ENCODE assay signal across 8 cellular contexts in the genomic region with DNA sequence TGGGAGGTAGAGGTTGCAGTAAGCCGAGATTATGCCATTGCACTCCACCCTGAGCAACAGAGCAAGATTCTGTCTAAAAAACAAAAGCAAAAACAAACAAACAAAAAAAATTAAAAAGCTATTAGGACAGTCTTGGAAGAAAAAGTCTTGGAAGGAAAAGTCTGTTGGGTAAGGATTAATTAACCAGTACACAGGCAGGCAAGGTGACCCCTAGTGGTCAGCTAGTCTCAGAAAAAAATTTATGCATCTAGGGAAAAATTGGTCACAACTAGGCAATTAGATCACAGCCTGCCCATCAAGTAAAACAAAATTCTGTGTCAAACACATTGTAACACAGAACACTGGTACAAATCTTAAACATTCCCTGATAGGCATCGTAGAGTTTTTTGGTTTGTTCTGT. TPM values are rescaled to one million over a fixed set of nuclear protein-coding genes. Genes with fewer than 3 reads are reported as not detected.
DNase-seq lines count a peak whose midpoint lies in the region; ATAC-seq, FAIRE-seq and TF ChIP-seq lines count a peak whose summit lies in the region.

No MANE protein-coding gene starts in this region.

- H3K36me3 ChIP-seq in OCI-LY3 (replicated peaks; ENCODE audit: low read depth, low read length), result no peaks in the 10 kb centered on the region
- H3K36me3 ChIP-seq in pancreas, result no peaks in the 10 kb centered on the region

- H3K4me2 ChIP-seq in OCI-LY3 (ENCODE audit: low read length), result no peak overlapping the region

- H3K27me3 ChIP-seq in OCI-LY3 (ENCODE audit: low read depth, low read length), result no peaks in the 10 kb centered on the region
- peaks cover 0 to 7% (median 0%) of the 10 kb centered on the region in 4 donors for H3K27me3 ChIP-seq in pancreas

- intact Hi-C loops in pancreas (cut with DNase I), result no loop called here

- no peaks in the 10 kb centered on the region for H3K79me2 ChIP-seq in OCI-LY3 (ENCODE audit: low read length)

- H4K20me1 ChIP-seq in OCI-LY3 (ENCODE audit: insufficient read depth, low read length), result no peaks in the 10 kb centered on the region

- H3K4me1 ChIP-seq in OCI-LY3 (ENCODE audit: low read length) (no peaks in the 10 kb centered on the region), pancreas (no peaks in the 10 kb centered on the region)

- TF ChIP-seq CTCF in GM12872 (IDR thresholded peaks at IDR 0.05; ENCODE audit: insufficient read depth, low read depth, low read length), result peak; percentile 61; the same call in 2 of the 3 replicates
- TF ChIP-seq CTCF in OCI-LY3 (IDR thresholded peaks at IDR 0.05; ENCODE audit: low read depth, low read length), result peak; percentile 61
- peak in 3 of 4 donors; percentile 29 to 66 (median 47) for TF ChIP-seq CTCF in pancreas (IDR thresholded peaks at IDR 0.05)

- 57 to 67% methylated on average over 2 of the region's 2 CpGs for WGBS in pancreas, 2 donors

- H3K9me3 ChIP-seq in OCI-LY3 (ENCODE audit: insufficient read depth, low read length), result no peaks in the 10 kb centered on the region
- H3K9me3 ChIP-seq in pancreas, result no peaks in the 10 kb centered on the region

- FAIRE-seq in endometrium (lab: Jason Lieb, UNC) (peak; percentile 65), pancreas (lab: Jason Lieb, UNC) (no peak)

- H3K9ac ChIP-seq in OCI-LY3 (ENCODE audit: low read length), result no peak overlapping the region

- DNase-seq in AG08395 (ENCODE audit: low spot score), result peak; percentile 43
- peak in 2 of 6 donors; percentile 12 to 23 for DNase-seq in pancreas
- DNase-seq in central memory CD4-positive, alpha-beta T cell, result no peak
- DNase-seq in stimulated activated naive CD4-positive, alpha-beta T cell treated with Interleukin-2 at 50 U/mL for 16 hours (lab: John Stamatoyannopoulos, UW), result no peak

- H2AFZ ChIP-seq in OCI-LY3 (ENCODE audit: low read depth, low read length), result no peak overlapping the region

- H3K27ac ChIP-seq in OCI-LY3 (ENCODE audit: low read length), result no peak overlapping the region
- H3K27ac ChIP-seq in pancreas, result no peak overlapping the region

- H3K4me3 ChIP-seq in OCI-LY3 (ENCODE audit: low read length) (no peak overlapping the region), pancreas (no peak overlapping the region)

- ATAC-seq in pancreas (peak; percentile 53 to 86 (median 82)), GM19463 (IDR thresholded peaks at IDR 0.05; ENCODE audit: unreplicated experiment) (no peak)

RNA-seq across cellular contexts. Expression of a gene that starts 6.7 kb away (rescaled TPM):
- total RNA-seq in pancreas, result 1 to 10 TPM in 1 of 6 donors, under 1 TPM in 4, not detected in 1; 0.51 to 1.7 (median 0.73) TPM
- under 1 TPM in 1 of 2 donors, not detected in 1; 0.66 TPM for polyA plus RNA-seq in pancreas

RNA-seq across cellular contexts. Expression of a gene that starts 43.6 kb away (rescaled TPM):
- 10 to 100 TPM; 10.9 to 20.6 (median 17.6) TPM for total RNA-seq in pancreas
- 10 to 100 TPM; 27.8 to 28.2 TPM for polyA plus RNA-seq in pancreas
